Comparison of ENCODE assay signal across 1 cellular context in genomic region chr6:26470643-26471042, GRCh38.
A peak's percentile ranks its signal among the peaks of the same experiment; 100 is the strongest.
TF ChIP-seq lines count a peak whose summit lies in the region.

No MANE protein-coding gene starts in this region.

TF ChIP-seq in HepG2, 621 proteins besides CTCF, POLR2A, EP300 and RAD21:
- TF ChIP-seq CEBPB (IDR thresholded peaks at IDR 0.05; ENCODE audit: borderline replicate concordance, low read depth, low read length) (peak; percentile 49; the same call in 1 of the 2 replicates), HNF4A (CRISPR knock-in tag; IDR thresholded peaks at IDR 0.05) (peak; percentile 93), HNF4G (IDR thresholded peaks at IDR 0.05; ENCODE audit: borderline replicate concordance, low read depth, low read length) (0 out of 2 replicates have a peak, but pooled peaks have one; percentile 52), HNF4G (CRISPR knock-in tag; IDR thresholded peaks at IDR 0.05; ENCODE audit: borderline replicate concordance, low read depth) (no peak), SALL1 (CRISPR knock-in tag; IDR thresholded peaks at IDR 0.05) (0 out of 2 replicates have a peak, but pooled peaks have one; percentile 28), TFAP4 (IDR thresholded peaks at IDR 0.05; ENCODE audit: borderline replicate concordance, low read depth) (peak; percentile 22; the same call in 1 of the 2 replicates), ZEB1 (IDR thresholded peaks at IDR 0.05; ENCODE audit: insufficient replicate concordance, low read depth) (no peak)
